ENCODE assay signal across 18 cellular contexts in the genomic region with DNA sequence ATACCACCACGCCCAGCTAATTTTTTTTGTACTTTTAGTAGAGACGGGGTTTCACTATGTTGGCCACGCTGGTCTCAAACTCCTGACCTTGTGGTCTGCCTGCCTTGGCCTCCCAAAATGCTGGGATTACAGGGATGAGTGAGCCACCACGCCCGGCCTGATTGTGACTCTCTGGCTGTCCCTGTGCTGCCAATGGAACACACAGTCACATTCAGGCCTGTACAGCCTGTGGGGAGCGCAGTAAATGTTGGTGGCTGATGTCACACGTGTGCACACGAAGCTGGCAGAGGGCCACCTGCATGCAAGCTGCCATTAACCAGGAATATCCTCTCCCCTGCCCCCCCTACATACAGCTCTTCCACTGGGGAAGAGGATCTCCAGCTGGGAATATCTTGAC. TPM values are rescaled to one million over a fixed set of nuclear protein-coding genes. Genes with fewer than 3 reads are reported as not detected.
A peak's percentile ranks its signal among the peaks of the same experiment; 100 is the strongest.
DNase-seq lines count a peak whose midpoint lies in the region; ATAC-seq, FAIRE-seq and TF ChIP-seq lines count a peak whose summit lies in the region.
"Had no signal": no experiment of that assay in that cellular context is flagged by ENCODE, and none has a peak within 500 bp of the region (broad histone marks: within the 10 kb centered on the region; RNA-seq: fewer than 3 reads in every experiment).

No MANE protein-coding gene starts in this region.

- peaks cover 2% of the 10 kb centered on the region for H3K79me2 ChIP-seq in trophoblast cell (ENCODE audit: control insufficient read depth, insufficient read depth, low read length, poor library complexity)

- no peak overlapping the region for H3K4ac ChIP-seq in trophoblast cell (ENCODE audit: low read depth, low read length)

- no peak overlapping the region for H3K9ac ChIP-seq in HUES6 (ENCODE audit: low read length)
- H3K9ac ChIP-seq in endodermal cell (ENCODE audit: extremely low read depth, low read length, poor library complexity, severe bottlenecking), result no peak overlapping the region
- H3K9ac ChIP-seq in trophoblast cell (ENCODE audit: low read length), result no peak overlapping the region

- no peak overlapping the region for H2AK5ac ChIP-seq in trophoblast cell (ENCODE audit: low read length)

- H3K27me3 ChIP-seq in HUES6 (ENCODE audit: control insufficient read depth, insufficient read depth, low read length) (peaks cover 59% of the 10 kb centered on the region), dorsolateral prefrontal cortex (peaks cover 0 to 43% (median 8%) of the 10 kb centered on the region in 45 donors), endodermal cell (ENCODE audit: control insufficient read depth, insufficient read depth, low read length, poor library complexity, severe bottlenecking) (peaks cover 46% of the 10 kb centered on the region), trophoblast cell (ENCODE audit: insufficient read depth, low read length) (peaks cover 13% of the 10 kb centered on the region)

- H2BK5ac ChIP-seq in trophoblast cell (ENCODE audit: low read depth, low read length, poor library complexity), result no peak overlapping the region

- H3K9me3 Mint-ChIP-seq in endodermal cell, result no peaks in the 10 kb centered on the region
- H3K9me3 Mint-ChIP-seq: activated CD8-positive, alpha-beta T cell treated with anti-CD3 and anti-CD28 coated beads for 36 hours; activated naive CD8-positive, alpha-beta T cell treated with anti-CD3 and anti-CD28 coated beads, Interleukin-2, amount 50 U/mL, for 24 hours; activated T-cell treated with anti-CD3 and anti-CD28 coated beads, Interleukin-2, amount 50 U/mL, for 72 hours; T-helper 1 cell treated with Interleukin-12 subunit alpha and Interleukin-12 subunit beta and Interleukin-4 antibody, amounts not matched to agents 30 μg/mL and 1 μg/mL, for 36 hours had no signal

- FAIRE-seq in GM12891 (lab: Jason Lieb, UNC), result peak; percentile 57
- FAIRE-seq: bronchial epithelial cell, G401.6 had no signal

- H3K9me3 ChIP-seq in HUES6 (ENCODE audit: control insufficient read depth, insufficient read depth, low read depth, low read length) (no peaks in the 10 kb centered on the region), endodermal cell (ENCODE audit: control insufficient read depth, low read length) (no peaks in the 10 kb centered on the region), trophoblast cell (ENCODE audit: insufficient read depth, low read depth, low read length) (peaks cover 3% of the 10 kb centered on the region)
- H3K9me3 ChIP-seq: esophagus muscularis mucosa had no signal

- TF ChIP-seq POLR2A in GM12891 (IDR thresholded peaks at IDR 0.05; ENCODE audit: low read depth, low read length), result no peak

- H2AFZ ChIP-seq in trophoblast cell (ENCODE audit: insufficient read depth, low read length, poor library complexity), result no peak overlapping the region

- H3K4me2 ChIP-seq in trophoblast cell (ENCODE audit: low read length), result no peak overlapping the region

- no peak for TF ChIP-seq CTCF in dorsolateral prefrontal cortex (IDR thresholded peaks at IDR 0.05 in 54 of 56, conservative IDR thresholded peaks at IDR 0.05 in 2 of 56; ENCODE audit: low read depth in 1 of 56, partially characterized antibody in 56 of 56)
- no peak for TF ChIP-seq CTCF in endodermal cell (conservative IDR thresholded peaks at IDR 0.05)

- no peak overlapping the region for H3K27ac ChIP-seq in HUES6 (ENCODE audit: low read depth, low read length)
- peak overlapping the region in 1 of 59 donors; percentile 28 for H3K27ac ChIP-seq in dorsolateral prefrontal cortex
- no peak overlapping the region for H3K27ac ChIP-seq in endodermal cell (ENCODE audit: low read depth, low read length)
- H3K27ac ChIP-seq in trophoblast cell (ENCODE audit: low read depth, low read length), result no peak overlapping the region
- H3K27ac ChIP-seq: esophagus muscularis mucosa, skin epidermis had no signal

- H3K4me3 Mint-ChIP-seq in endodermal cell, result no peak overlapping the region
- H3K4me3 Mint-ChIP-seq: activated CD8-positive, alpha-beta T cell treated with anti-CD3 and anti-CD28 coated beads for 36 hours; activated naive CD8-positive, alpha-beta T cell treated with anti-CD3 and anti-CD28 coated beads, Interleukin-2, amount 50 U/mL, for 24 hours; T-helper 1 cell treated with Interleukin-12 subunit alpha and Interleukin-12 subunit beta and Interleukin-4 antibody, amounts not matched to agents 30 μg/mL and 1 μg/mL, for 36 hours had no signal

- peaks cover 71% of the 10 kb centered on the region for H3K27me3 Mint-ChIP-seq in endodermal cell (ENCODE audit: insufficient read depth)

- H3K36me3 ChIP-seq in HUES6 (ENCODE audit: control insufficient read depth, insufficient read depth, low read length), result no peaks in the 10 kb centered on the region
- H3K36me3 ChIP-seq in endodermal cell (ENCODE audit: control insufficient read depth, insufficient read depth, low read length), result no peaks in the 10 kb centered on the region
- H3K36me3 ChIP-seq in trophoblast cell (ENCODE audit: control insufficient read depth in 1 of 2, insufficient read depth in 2 of 2, low read length in 2 of 2), result no peaks in the 10 kb centered on the region
- H3K36me3 ChIP-seq: esophagus muscularis mucosa had no signal

- H3K4me1 Mint-ChIP-seq in endodermal cell, result peaks cover 8% of the 10 kb centered on the region

- H3K18ac ChIP-seq in trophoblast cell (ENCODE audit: low read length), result no peak overlapping the region

- H2BK120ac ChIP-seq in trophoblast cell (ENCODE audit: insufficient read depth, low read length, poor library complexity), result no peak overlapping the region

- ATAC-seq in HG02759 (IDR thresholded peaks at IDR 0.05; ENCODE audit: unreplicated experiment), result no peak

- 94 to 98% methylated on average over 5 to 8 of the region's 8 CpGs for WGBS in endodermal cell (ENCODE audit: insufficient coverage in 1 of 2, insufficient read length in 1 of 2), 2 experiments
- WGBS in trophoblast cell (ENCODE audit: extremely low coverage, insufficient coverage, insufficient read length), result no CpG with 5 or more reads among the region's 8 CpGs

- H3K4me1 ChIP-seq in HUES6 (ENCODE audit: control insufficient read depth, insufficient read depth, low read length) (peaks cover 8% of the 10 kb centered on the region), endodermal cell (ENCODE audit: control insufficient read depth, insufficient read depth, low read length) (peaks cover 3% of the 10 kb centered on the region), trophoblast cell (ENCODE audit: control insufficient read depth in 1 of 2, insufficient read depth in 2 of 2, low read length in 2 of 2) (peaks cover 0 to 10% of the 10 kb centered on the region in 2 experiments)

- H3K27ac Mint-ChIP-seq in endodermal cell, result no peak overlapping the region
- H3K27ac Mint-ChIP-seq: activated CD8-positive, alpha-beta T cell treated with anti-CD3 and anti-CD28 coated beads for 36 hours; activated naive CD8-positive, alpha-beta T cell treated with anti-CD3 and anti-CD28 coated beads, Interleukin-2, amount 50 U/mL, for 24 hours; activated T-cell treated with anti-CD3 and anti-CD28 coated beads, Interleukin-2, amount 50 U/mL, for 72 hours; T-helper 1 cell treated with Interleukin-12 subunit alpha and Interleukin-12 subunit beta and Interleukin-4 antibody, amounts not matched to agents 30 μg/mL and 1 μg/mL, for 36 hours had no signal

- H4K8ac ChIP-seq in trophoblast cell (ENCODE audit: low read depth, low read length), result no peak overlapping the region

- no peaks in the 10 kb centered on the region for H3K36me3 Mint-ChIP-seq in endodermal cell (ENCODE audit: low read depth)

- H2BK12ac ChIP-seq in trophoblast cell (ENCODE audit: low read length), result no peak overlapping the region

- intact Hi-C loops in dorsolateral prefrontal cortex (cut with DNase I), result loop anchor here in 1 of 2 donors (5.0 kb wide), 1 partner anchor 404 kb away; no protein-coding TSS in a partner anchor
- intact Hi-C loops in posterior vena cava (cut with DNase I), result loop anchor here in 1 of 2 donors (5.0 to 10.0 kb wide), 2 partner anchors 281 to 354 kb away; no protein-coding TSS in a partner anchor

- H3K4me3 ChIP-seq in HUES6 (ENCODE audit: low read depth, low read length) (peak overlapping the region; percentile 25; the same call in 1 of the 2 replicates), dorsolateral prefrontal cortex (peak overlapping the region in 50 of 59 donors; percentile 9 to 69 (median 46)), endodermal cell (ENCODE audit: low read length) (no peak overlapping the region), trophoblast cell (ENCODE audit: low read depth, low read length) (no peak overlapping the region)

- no peak overlapping the region for H4K91ac ChIP-seq in trophoblast cell (ENCODE audit: low read depth, low read length)

- no peaks in the 10 kb centered on the region for H3K79me1 ChIP-seq in trophoblast cell (ENCODE audit: low read length)

- no peak overlapping the region for H4K12ac ChIP-seq in trophoblast cell (ENCODE audit: low read depth, low read length)

- no peak for DNase-seq in GM12891 (ENCODE audit: insufficient read length, low spot score)
- no peak for DNase-seq in dorsolateral prefrontal cortex
- peak; percentile 52 for DNase-seq in posterior vena cava (ENCODE audit: low spot score)
- no peak for DNase-seq in endodermal cell
- DNase-seq in trophoblast cell, result no peak
- DNase-seq: activated T-cell treated with anti-CD3 and anti-CD28 coated beads, Interleukin-2, amount 50 U/mL, for 72 hours; NCI-H187 treated with DMSO at 0.1 percent for 48 hours; NCI-H524 treated with DMSO at 0.1 percent for 48 hours; stimulated activated CD4-positive, alpha-beta T cell treated with anti-CD3 and anti-CD28 coated beads, Interleukin-4, amount 100 ng/mL, for 24 hours had no signal

- H3K23ac ChIP-seq in trophoblast cell (ENCODE audit: low read length), result no peak overlapping the region

- H3K14ac ChIP-seq in trophoblast cell (ENCODE audit: low read length), result no peak overlapping the region

TF ChIP-seq in GM12891, 5 proteins besides CTCF, POLR2A, EP300 and RAD21:
- TF ChIP-seq POLR2AphosphoS5 (IDR thresholded peaks at IDR 0.05; ENCODE audit: low read depth, low read length) (no peak), TAF1 (IDR thresholded peaks at IDR 0.05; ENCODE audit: low read depth, low read length) (no peak), SPI1 (IDR thresholded peaks at IDR 0.05; ENCODE audit: low read depth, low read length) (no peak)

RNA-seq across cellular contexts. Expression of gene POLL, which starts 22.1 kb away (rescaled TPM):
- 16.4 TPM for polyA plus RNA-seq in GM12891 (2012; ENCODE audit: low read depth, missing spikeins)
- total RNA-seq in dorsolateral prefrontal cortex (10 to 100 TPM; 22.0 to 55.4 (median 35.3) TPM), posterior vena cava (10 to 100 TPM; 13.9 to 19.1 TPM), endodermal cell (10 to 100 TPM; 51.8 to 59.3 TPM)
- polyA plus RNA-seq in endodermal cell (2013, experiment 1 of 2), result 39.0 TPM
- polyA plus RNA-seq in endodermal cell (2013, experiment 2 of 2), result 28.8 TPM
- polyA plus RNA-seq in trophoblast cell (2013), result 11.9 and 13.7 TPM in 2 replicates

RNA-seq across cellular contexts. Expression of gene DPCD, which starts 22.2 kb away (rescaled TPM):
- polyA plus RNA-seq in GM12891 (2012; ENCODE audit: low read depth, missing spikeins), result 34.5 TPM
- total RNA-seq in dorsolateral prefrontal cortex, result 10 to 100 TPM; 12.5 to 44.3 (median 27.3) TPM
- 10 to 100 TPM; 11.4 to 12.5 TPM for total RNA-seq in posterior vena cava
- total RNA-seq in endodermal cell, result 10 to 100 TPM; 33.3 to 52.0 TPM
- 43.1 TPM for polyA plus RNA-seq in endodermal cell (2013, experiment 1 of 2)
- 46.7 TPM for polyA plus RNA-seq in endodermal cell (2013, experiment 2 of 2)
- 17.6 and 18.5 TPM in 2 replicates for polyA plus RNA-seq in trophoblast cell (2013)

Comparison
In these comparisons a context has a peak if more than half of its experiments do, and no peak if none do; other contexts are left out.
1. H3K4me3 ChIP-seq: peak in HUES6 (single experiment) and dorsolateral prefrontal cortex (50 of 59); none in endodermal cell (single experiment) and trophoblast cell (single experiment).